Comparison of ENCODE assay signal across 8 cellular contexts in the genomic region with DNA sequence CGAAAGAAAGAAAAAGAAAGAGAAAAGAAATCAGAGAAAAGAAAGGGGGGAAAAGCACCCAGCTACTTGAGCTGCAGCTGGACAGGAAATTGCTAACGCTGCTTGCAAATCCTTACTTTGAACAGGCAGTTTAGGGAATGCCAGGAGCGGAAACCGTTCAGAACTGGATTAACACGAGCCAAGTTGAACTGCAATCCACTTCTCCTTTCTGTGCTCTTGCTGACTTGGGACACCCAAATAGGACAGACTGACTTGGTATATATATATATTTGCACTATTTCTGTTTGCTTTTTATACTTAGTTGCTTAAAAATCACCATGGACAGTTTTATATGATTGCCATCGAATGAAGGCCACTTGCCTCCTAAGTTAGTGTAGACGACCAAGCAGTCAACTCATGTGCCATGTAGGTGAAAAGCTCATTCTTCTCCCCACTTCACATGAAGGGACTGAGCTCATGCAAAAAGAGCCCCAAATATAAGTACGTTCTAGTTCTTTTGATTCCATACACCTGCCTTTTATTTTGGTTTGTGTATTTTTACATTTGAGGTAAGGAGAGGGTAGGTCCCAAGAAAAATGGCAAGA. TPM values are rescaled to one million over a fixed set of nuclear protein-coding genes. Genes with fewer than 3 reads are reported as not detected.
DNase-seq lines count a peak whose midpoint lies in the region; ATAC-seq and TF ChIP-seq lines count a peak whose summit lies in the region.

No MANE protein-coding gene starts in this region.

- 46 to 57% methylated on average over 8 of the region's 8 CpGs for WGBS in esophagus squamous epithelium, 2 donors

- H3K9me3 Mint-ChIP-seq in osteocyte (ENCODE audit: unreplicated experiment), result no peaks in the 10 kb centered on the region

- peak overlapping the region; percentile 59 for H3K4me3 Mint-ChIP-seq in osteocyte (ENCODE audit: unreplicated experiment)

- peak; percentile 71 for DNase-seq in NCI-H146 (lab: John Stamatoyannopoulos, UW)
- DNase-seq in NCI-H146 treated with DMSO at 0.1 percent for 48 hours (lab: John Stamatoyannopoulos, UW; ENCODE audit: unreplicated experiment), result no peak
- DNase-seq in SK-N-MC (ENCODE audit: low read depth, low spot score), result peak; percentile 66
- no peak for DNase-seq in esophagus squamous epithelium (lab: John Stamatoyannopoulos, UW)
- DNase-seq in osteocyte (ENCODE audit: extremely low spot score, unreplicated experiment), result no peak
- DNase-seq in germinal center (ENCODE audit: low spot score), result no peak
- no peak for DNase-seq in KBM-7

- peaks cover 69% of the 10 kb centered on the region for H3K4me1 Mint-ChIP-seq in osteocyte (ENCODE audit: unreplicated experiment)

- intact Hi-C loops in esophagus squamous epithelium (cut with DNase I), result no loop called here

- H3K36me3 ChIP-seq in SK-N-MC (ENCODE audit: insufficient read depth, low read length), result no peaks in the 10 kb centered on the region
- H3K36me3 ChIP-seq in esophagus squamous epithelium, result peaks cover 0 to 10% (median 7%) of the 10 kb centered on the region in 3 donors

- H3K4me1 ChIP-seq in esophagus squamous epithelium, result peaks cover 28 to 76% (median 31%) of the 10 kb centered on the region in 3 donors

- peaks cover 13% of the 10 kb centered on the region for H3K36me3 Mint-ChIP-seq in osteocyte (ENCODE audit: unreplicated experiment)

- H3K27me3 Mint-ChIP-seq in osteocyte (ENCODE audit: unreplicated experiment), result no peaks in the 10 kb centered on the region

- H3K27me3 ChIP-seq in esophagus squamous epithelium, result no peaks in the 10 kb centered on the region

- H3K27ac Mint-ChIP-seq in osteocyte (ENCODE audit: unreplicated experiment), result peak overlapping the region; percentile 87

- TF ChIP-seq CTCF in esophagus squamous epithelium (IDR thresholded peaks at IDR 0.05) (no peak), osteocyte (IDR thresholded peaks at IDR 0.05) (no peak)

- no peak for TF ChIP-seq POLR2A in esophagus squamous epithelium (IDR thresholded peaks at IDR 0.05)

- H3K9me3 ChIP-seq in SK-N-MC (ENCODE audit: low read depth, low read length), result no peaks in the 10 kb centered on the region
- H3K9me3 ChIP-seq in esophagus squamous epithelium, result no peaks in the 10 kb centered on the region

- peak overlapping the region; percentile 72; the same call in 1 of the 2 replicates for H3K27ac ChIP-seq in SK-N-MC
- peak overlapping the region; percentile 2 to 59 (median 32) for H3K27ac ChIP-seq in esophagus squamous epithelium

- peak overlapping the region; percentile 62 for H3K4me3 ChIP-seq in SK-N-MC
- H3K4me3 ChIP-seq in esophagus squamous epithelium, result peak overlapping the region in 1 of 4 donors; percentile 84

- H3K9ac ChIP-seq in SK-N-MC (ENCODE audit: insufficient read length), result no peak overlapping the region

- peak; percentile 4 for ATAC-seq in HG03159 (IDR thresholded peaks at IDR 0.05; ENCODE audit: unreplicated experiment)

- in situ Hi-C loops in KBM-7 (cut with MboI; ENCODE audit: low pct_unique_long_range_greater_than_20kb, low sequenced_read_pairs), result no loop called here

RNA-seq across cellular contexts. Expression of a gene that starts 5.5 kb away (rescaled TPM):
- 10 to 100 TPM; 17.6 to 30.4 (median 24.9) TPM for total RNA-seq in esophagus squamous epithelium
- total RNA-seq in osteocyte, result 30.2 and 55.1 TPM in 2 replicates

Comparison
In these comparisons a context has a peak if more than half of its experiments do, and no peak if none do; other contexts are left out.
1. DNase-seq: peak in NCI-H146 (single experiment) and SK-N-MC (single experiment); none in NCI-H146 treated with DMSO at 0.1 percent for 48 hours (single experiment), esophagus squamous epithelium (single experiment), osteocyte (single experiment), germinal center (single experiment) and KBM-7 (single experiment).